Comparison of ENCODE assay signal across 1 cellular context in the genomic region with DNA sequence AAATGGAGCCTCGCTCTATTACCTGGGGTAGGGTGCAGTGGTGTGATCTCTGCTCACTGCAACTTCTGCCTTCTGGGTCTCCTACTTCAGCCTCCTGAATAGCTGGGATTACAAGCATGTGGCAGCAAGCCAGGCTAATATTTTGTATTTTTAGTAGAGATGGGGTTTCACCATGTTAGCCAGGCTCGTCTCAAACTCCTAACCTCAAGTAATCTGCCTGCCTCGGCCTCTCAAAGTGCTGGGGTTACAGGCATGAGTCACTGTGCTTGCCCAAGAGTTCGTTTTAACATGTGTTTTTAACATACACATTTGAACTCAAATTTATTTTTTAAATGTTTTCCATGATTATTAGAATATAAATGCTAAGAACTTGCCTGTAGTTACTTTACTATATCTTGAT.
TF ChIP-seq lines count a peak whose summit lies in the region.

No MANE protein-coding gene starts in this region.

TF ChIP-seq in IMR-90, 13 proteins besides CTCF, POLR2A, EP300 and RAD21:
- TF ChIP-seq RFX5 (IDR thresholded peaks at IDR 0.05; ENCODE audit: low read depth, low read length) (no peak), CEBPB (IDR thresholded peaks at IDR 0.05; ENCODE audit: low read depth, low read length) (peak; percentile 87), MXI1 (IDR thresholded peaks at IDR 0.05; ENCODE audit: borderline replicate concordance, low read depth, low read length) (0 out of 2 replicates have a peak, but pooled peaks have one; percentile 21), MAFK (IDR thresholded peaks at IDR 0.05; ENCODE audit: low read depth, low read length) (no peak), FOS (IDR thresholded peaks at IDR 0.05; ENCODE audit: low read depth, low read length) (peak; percentile 66; the same call in 1 of the 2 replicates)
TF ChIP-seq in IMR-90: peak in this region for 3.
